22 cellular contexts compared by ENCODE assay signal in the genomic region with DNA sequence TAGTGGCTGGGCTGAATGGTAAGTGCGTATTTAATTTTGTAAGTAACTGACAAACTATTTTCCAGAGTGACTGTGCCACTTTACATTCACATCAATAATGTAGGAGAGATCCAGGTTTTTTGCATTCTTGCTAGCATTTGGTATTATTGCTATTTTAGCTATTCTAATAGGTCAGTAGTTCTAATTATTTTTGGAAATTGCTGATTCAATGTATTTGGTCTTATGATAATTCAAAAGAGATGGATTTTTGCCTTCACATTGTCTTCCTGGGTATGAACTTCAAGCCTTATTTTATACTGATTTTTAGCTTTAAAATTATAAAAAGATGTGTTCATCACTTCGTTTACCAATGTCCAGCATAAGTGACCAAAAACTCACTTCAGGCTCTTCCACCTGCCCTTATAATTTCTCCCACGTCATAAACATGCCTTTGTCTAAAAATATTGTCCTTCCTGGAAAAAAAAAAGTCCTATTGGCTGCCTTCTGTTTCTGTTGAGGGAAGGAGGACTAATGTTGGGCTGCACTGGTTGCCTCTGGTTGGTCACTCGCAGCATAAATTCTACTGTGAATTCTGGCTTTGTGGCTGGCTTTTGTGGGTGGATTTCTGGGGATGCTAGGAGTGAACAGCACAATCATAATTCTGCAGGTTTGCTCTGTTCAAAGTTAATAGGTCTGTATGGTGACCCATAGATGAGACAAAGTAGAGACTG. TPM values are rescaled to one million over a fixed set of nuclear protein-coding genes. Genes with fewer than 3 reads are reported as not detected.
"Had no signal": no experiment of that assay in that cellular context is flagged by ENCODE, and none has a peak within 500 bp of the region (broad histone marks: within the 10 kb centered on the region; RNA-seq: fewer than 3 reads in every experiment).

No MANE protein-coding gene starts in this region.

- H3K27ac ChIP-seq: dorsolateral prefrontal cortex, lower lobe of right lung, ovary, psoas muscle, skin epidermis, spleen, testis, tibial artery had no signal

- DNase-seq: dorsolateral prefrontal cortex; effector CD4-positive, alpha-beta T cell; left ventricle myocardium superior; lower lobe of right lung; naive thymus-derived CD8-positive, alpha-beta T cell; nephron progenitor cell; nucleus accumbens; ovary; posterior cingulate gyrus; psoas muscle; right cardiac atrium; spleen; stimulated activated CD4-positive, alpha-beta T cell treated with anti-CD3 and anti-CD28 coated beads, Interleukin-4, amount 100 ng/mL, for 4 hours; stimulated activated naive CD8-positive, alpha-beta T cell treated with anti-CD3 and anti-CD28 coated beads, Interleukin-15, Interleukin-2, amounts not matched to agents 100 U/mL and 50 U/mL, for 24 hours; substantia nigra; testis; tibial artery had no signal

- FAIRE-seq: frontal cortex, keratinocyte had no signal

- H3K27me3 ChIP-seq: testis had no signal

- H3K9me3 ChIP-seq: lower lobe of right lung, psoas muscle, spleen, testis, tibial artery had no signal

- H3K27ac Mint-ChIP-seq: naive thymus-derived CD8-positive, alpha-beta T cell; nephron progenitor cell; stimulated activated memory B cell treated with anti-CD40 and anti-IgM and Interleukin-4, amounts not matched to agents 10 μg/mL and 1 μg/mL and 100 μg/mL, for 72 hours; type B pancreatic cell had no signal

- H3K36me3 ChIP-seq: lower lobe of right lung, ovary, spleen, tibial artery had no signal

- H3K36me3 Mint-ChIP-seq: naive thymus-derived CD8-positive, alpha-beta T cell; stimulated activated memory B cell treated with anti-CD40 and anti-IgM and Interleukin-4, amounts not matched to agents 10 μg/mL and 1 μg/mL and 100 μg/mL, for 72 hours; type B pancreatic cell had no signal

- H3K4me3 ChIP-seq: dorsolateral prefrontal cortex, lower lobe of right lung, ovary, psoas muscle, skin epidermis, spleen, testis, tibial artery had no signal

- ATAC-seq: left ventricle myocardium superior; naive thymus-derived CD8-positive, alpha-beta T cell; psoas muscle; right cardiac atrium; stimulated activated memory B cell treated with anti-CD40 and anti-IgM and Interleukin-4, amounts not matched to agents 10 μg/mL and 1 μg/mL and 100 μg/mL, for 72 hours; stimulated activated naive CD8-positive, alpha-beta T cell treated with anti-CD3 and anti-CD28 coated beads, Interleukin-15, Interleukin-2, amounts not matched to agents 100 U/mL and 50 U/mL, for 24 hours had no signal

- H3K4me3 Mint-ChIP-seq: naive thymus-derived CD8-positive, alpha-beta T cell; nephron progenitor cell; stimulated activated memory B cell treated with anti-CD40 and anti-IgM and Interleukin-4, amounts not matched to agents 10 μg/mL and 1 μg/mL and 100 μg/mL, for 72 hours; type B pancreatic cell had no signal

- H3K9me3 Mint-ChIP-seq: nephron progenitor cell; stimulated activated memory B cell treated with anti-CD40 and anti-IgM and Interleukin-4, amounts not matched to agents 10 μg/mL and 1 μg/mL and 100 μg/mL, for 72 hours; type B pancreatic cell had no signal

RNA-seq across cellular contexts. Expression of gene FOXD1, which starts 15.2 kb away (rescaled TPM):
- total RNA-seq: left ventricle myocardium superior; naive thymus-derived CD8-positive, alpha-beta T cell; right cardiac atrium had no signal
- polyA plus RNA-seq: naive thymus-derived CD8-positive, alpha-beta T cell had no signal
